19 cellular contexts compared by ENCODE assay signal in genomic region chr6:111738631-111739030, GRCh38.
DNase-seq lines count a peak whose midpoint lies in the region; ATAC-seq and TF ChIP-seq lines count a peak whose summit lies in the region.
"Had no signal": no experiment of that assay in that cellular context is flagged by ENCODE, and none has a peak within 500 bp of the region (broad histone marks: within the 10 kb centered on the region; RNA-seq: fewer than 3 reads in every experiment).

No MANE protein-coding gene starts in this region.

- DNase-seq in activated CD4-positive, alpha-beta T cell treated with anti-CD3 and anti-CD28 coated beads for 36 hours: no peak
- DNase-seq in activated CD4-positive, alpha-beta T cell treated with anti-CD3 and anti-CD28 coated beads, Interleukin-2, amount 50 U/mL, for 48 hours: no peak
- DNase-seq in CD8-positive, alpha-beta T cell: no peak
- DNase-seq in natural killer cell treated with Interleukin-12 subunit alpha and Interleukin-12 subunit beta and Interleukin-15 and Interleukin-18, amount 100 ng/mL, for 72 hours (ENCODE audit: low spot score): no peak
- DNase-seq in NCI-H2227 treated with DMSO at 0.1 percent for 48 hours (lab: John Stamatoyannopoulos, UW): no peak
- no peak for DNase-seq in medulla oblongata (ENCODE audit: extremely low spot score)
- DNase-seq: 8988T; activated effector memory CD4-positive, alpha-beta T cell treated with Interleukin-2 at 50 U/mL for 16 hours; cerebellar nuclear complex; NCI-H2171 treated with DMSO at 0.1 percent for 48 hours; NCI-H774; stimulated activated CD4-positive, alpha-beta T cell treated with anti-CD3 and anti-CD28 coated beads, Interleukin-4, amount 100 ng/mL, for 24 hours; uterus had no signal

- H3K9me3 Mint-ChIP-seq in activated CD4-positive, alpha-beta T cell treated with anti-CD3 and anti-CD28 coated beads for 36 hours (ENCODE audit: low read depth): peaks cover 5% of the 10 kb centered on the region
- H3K9me3 Mint-ChIP-seq in CD8-positive, alpha-beta T cell: no peaks in the 10 kb centered on the region
- peaks cover 3% of the 10 kb centered on the region for H3K9me3 Mint-ChIP-seq in activated T-helper 17 cell treated with anti-CD3 and anti-CD28 coated beads, Interleukin-2, amount 50 U/mL, for 72 hours
- H3K9me3 Mint-ChIP-seq in natural killer cell treated with Interleukin-12 subunit alpha and Interleukin-12 subunit beta and Interleukin-15 and Interleukin-18, amount 100 ng/mL, for 72 hours: no peaks in the 10 kb centered on the region

- H3K36me3 Mint-ChIP-seq in activated CD4-positive, alpha-beta T cell treated with anti-CD3 and anti-CD28 coated beads for 36 hours (ENCODE audit: low read depth): peaks cover 94% of the 10 kb centered on the region
- peaks cover 89% of the 10 kb centered on the region for H3K36me3 Mint-ChIP-seq in CD8-positive, alpha-beta T cell
- peaks cover 100% of the 10 kb centered on the region for H3K36me3 Mint-ChIP-seq in activated T-helper 17 cell treated with anti-CD3 and anti-CD28 coated beads, Interleukin-2, amount 50 U/mL, for 72 hours (ENCODE audit: low read depth)
- H3K36me3 Mint-ChIP-seq in natural killer cell treated with Interleukin-12 subunit alpha and Interleukin-12 subunit beta and Interleukin-15 and Interleukin-18, amount 100 ng/mL, for 72 hours: peaks cover 39% of the 10 kb centered on the region

- H3K9me3 ChIP-seq in CD8-positive, alpha-beta T cell (ENCODE audit: low read length): no peaks in the 10 kb centered on the region
- H3K9me3 ChIP-seq: ascending aorta, HAP-1, uterus had no signal

- intact Hi-C loops in activated CD4-positive, alpha-beta T cell treated with anti-CD3 and anti-CD28 coated beads for 36 hours (cut with DNase I, micrococcal nuclease): no loop called here
- intact Hi-C loops in CD8-positive, alpha-beta T cell (cut with DNase I, micrococcal nuclease): no loop called here

- no peaks in the 10 kb centered on the region for H3K27me3 ChIP-seq in CD8-positive, alpha-beta T cell (ENCODE audit: insufficient read depth, low read length)
- H3K27me3 ChIP-seq: ascending aorta, uterus had no signal

- H3K36me3 ChIP-seq in CD8-positive, alpha-beta T cell (ENCODE audit: insufficient read depth, low read length): no peaks in the 10 kb centered on the region
- H3K36me3 ChIP-seq: HAP-1, uterus had no signal

- H3K4me1 Mint-ChIP-seq in activated CD4-positive, alpha-beta T cell treated with anti-CD3 and anti-CD28 coated beads for 36 hours: peaks cover 91% of the 10 kb centered on the region
- H3K4me1 Mint-ChIP-seq in CD8-positive, alpha-beta T cell (ENCODE audit: low read depth): peaks cover 95% of the 10 kb centered on the region
- peaks cover 67% of the 10 kb centered on the region for H3K4me1 Mint-ChIP-seq in activated T-helper 17 cell treated with anti-CD3 and anti-CD28 coated beads, Interleukin-2, amount 50 U/mL, for 72 hours
- H3K4me1 Mint-ChIP-seq in natural killer cell treated with Interleukin-12 subunit alpha and Interleukin-12 subunit beta and Interleukin-15 and Interleukin-18, amount 100 ng/mL, for 72 hours (ENCODE audit: low read depth in 2 of 2): peaks cover 94 to 96% of the 10 kb centered on the region in 2 donors

- no peak for ATAC-seq in activated CD4-positive, alpha-beta T cell treated with anti-CD3 and anti-CD28 coated beads for 36 hours
- no peak for ATAC-seq in CD8-positive, alpha-beta T cell
- no peak for ATAC-seq in activated T-helper 17 cell treated with anti-CD3 and anti-CD28 coated beads, Interleukin-2, amount 50 U/mL, for 72 hours (replicated peaks)
- ATAC-seq in natural killer cell treated with Interleukin-12 subunit alpha and Interleukin-12 subunit beta and Interleukin-15 and Interleukin-18, amount 100 ng/mL, for 72 hours: no peak
- ATAC-seq in HG03108 (IDR thresholded peaks at IDR 0.05; ENCODE audit: unreplicated experiment): no peak
- ATAC-seq: esophagus mucosa had no signal

- H3K4me3 Mint-ChIP-seq in activated CD4-positive, alpha-beta T cell treated with anti-CD3 and anti-CD28 coated beads for 36 hours: no peak overlapping the region
- peak overlapping the region; percentile 29 for H3K4me3 Mint-ChIP-seq in CD8-positive, alpha-beta T cell
- peak overlapping the region; percentile 61 for H3K4me3 Mint-ChIP-seq in activated T-helper 17 cell treated with anti-CD3 and anti-CD28 coated beads, Interleukin-2, amount 50 U/mL, for 72 hours
- peak overlapping the region; percentile 40 for H3K4me3 Mint-ChIP-seq in natural killer cell treated with Interleukin-12 subunit alpha and Interleukin-12 subunit beta and Interleukin-15 and Interleukin-18, amount 100 ng/mL, for 72 hours

- H3K27ac ChIP-seq in CD8-positive, alpha-beta T cell (ENCODE audit: low read depth, low read length): no peak overlapping the region
- H3K27ac ChIP-seq: ascending aorta, uterus had no signal

- no peak overlapping the region for H3K4me3 ChIP-seq in CD8-positive, alpha-beta T cell (ENCODE audit: low read depth, low read length)
- H3K4me3 ChIP-seq: ascending aorta, HAP-1, smooth muscle cell, uterus had no signal

- H3K27ac Mint-ChIP-seq in activated CD4-positive, alpha-beta T cell treated with anti-CD3 and anti-CD28 coated beads for 36 hours: peak overlapping the region; percentile 33
- peak overlapping the region; percentile 87 for H3K27ac Mint-ChIP-seq in CD8-positive, alpha-beta T cell
- peak overlapping the region; percentile 92 for H3K27ac Mint-ChIP-seq in activated T-helper 17 cell treated with anti-CD3 and anti-CD28 coated beads, Interleukin-2, amount 50 U/mL, for 72 hours
- peak overlapping the region in 1 of 2 donors; percentile 90 for H3K27ac Mint-ChIP-seq in natural killer cell treated with Interleukin-12 subunit alpha and Interleukin-12 subunit beta and Interleukin-15 and Interleukin-18, amount 100 ng/mL, for 72 hours

- CTCF ChIA-PET in activated CD4-positive, alpha-beta T cell treated with anti-CD3 and anti-CD28 coated beads for 36 hours (lab: Charles Lee): interaction anchor here (0.7 to 3.9 kb wide), 4 partner anchors 13 to 243 kb away, joined by 3 to 31 read pairs (median 3); no protein-coding TSS in a partner anchor
- CTCF ChIA-PET in CD8-positive, alpha-beta T cell (lab: Charles Lee): interaction anchor here (1.0 to 3.4 kb wide), 2 partner anchors 12 to 29 kb away, joined by 3 to 12 read pairs; no protein-coding TSS in a partner anchor

- POLR2A ChIA-PET in activated CD4-positive, alpha-beta T cell treated with anti-CD3 and anti-CD28 coated beads for 36 hours (lab: Charles Lee): no interaction called here
- POLR2A ChIA-PET in CD8-positive, alpha-beta T cell (lab: Charles Lee): interaction anchor here (1.1 kb wide), 1 partner anchor 63 kb away, joined by 3 read pairs; no protein-coding TSS in a partner anchor

- peaks cover 82% of the 10 kb centered on the region for H3K4me1 ChIP-seq in CD8-positive, alpha-beta T cell (ENCODE audit: insufficient read depth, low read length)
- H3K4me1 ChIP-seq: ascending aorta, HAP-1 had no signal

- no peaks in the 10 kb centered on the region for H3K27me3 Mint-ChIP-seq in activated CD4-positive, alpha-beta T cell treated with anti-CD3 and anti-CD28 coated beads for 36 hours
- no peaks in the 10 kb centered on the region for H3K27me3 Mint-ChIP-seq in CD8-positive, alpha-beta T cell (ENCODE audit: low read depth)
- H3K27me3 Mint-ChIP-seq in activated T-helper 17 cell treated with anti-CD3 and anti-CD28 coated beads, Interleukin-2, amount 50 U/mL, for 72 hours: no peaks in the 10 kb centered on the region
- no peaks in the 10 kb centered on the region for H3K27me3 Mint-ChIP-seq in natural killer cell treated with Interleukin-12 subunit alpha and Interleukin-12 subunit beta and Interleukin-15 and Interleukin-18, amount 100 ng/mL, for 72 hours

- TF ChIP-seq CTCF in CD8-positive, alpha-beta T cell (IDR thresholded peaks at IDR 0.05): no peak
